ENCODE assay signal across 1 cellular context in the genomic region with DNA sequence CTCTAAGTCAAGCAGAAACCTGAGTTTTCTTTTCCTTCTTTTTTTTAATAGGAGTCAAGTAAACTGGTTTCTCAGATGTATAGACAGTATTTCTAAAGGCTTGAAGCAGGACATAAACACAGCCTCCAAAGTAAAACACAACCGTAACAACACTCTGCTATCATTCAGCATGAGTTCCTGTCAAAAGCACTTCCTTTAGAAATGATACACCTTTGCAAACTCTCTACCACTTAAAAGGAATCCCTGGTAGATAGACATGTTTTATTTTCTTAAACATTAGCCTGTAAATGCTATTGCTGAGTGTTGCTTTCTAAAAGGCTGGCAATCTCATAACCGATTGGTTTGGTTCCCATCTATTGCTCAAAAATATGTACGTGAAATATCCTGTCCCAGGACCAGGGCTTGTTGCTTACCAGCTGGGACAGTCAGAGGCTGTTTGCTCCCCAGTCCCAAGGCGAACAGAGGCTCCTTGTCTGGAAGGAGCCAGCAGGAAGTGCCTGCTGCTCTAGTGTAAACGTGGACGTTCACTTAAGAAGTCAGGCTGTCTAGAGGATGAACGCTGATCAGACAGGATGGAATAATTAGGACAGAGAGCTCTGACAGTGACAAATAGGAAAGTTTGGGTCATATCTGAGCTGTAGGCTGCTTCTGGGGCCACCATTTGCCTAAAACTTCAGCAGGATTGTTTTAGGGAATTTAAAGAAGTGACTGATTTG.
TF ChIP-seq lines count a peak whose summit lies in the region.

No MANE protein-coding gene starts in this region.

TF ChIP-seq in IMR-90, 13 proteins besides CTCF, POLR2A, EP300 and RAD21:
- TF ChIP-seq MAZ (IDR thresholded peaks at IDR 0.05; ENCODE audit: borderline replicate concordance, low read depth, low read length) (no peak), CEBPB (IDR thresholded peaks at IDR 0.05; ENCODE audit: low read depth, low read length) (no peak), NFE2L2 (IDR thresholded peaks at IDR 0.05; ENCODE audit: low read depth, low read length) (no peak), MAFK (IDR thresholded peaks at IDR 0.05; ENCODE audit: low read depth, low read length) (no peak), SMC3 (IDR thresholded peaks at IDR 0.05; ENCODE audit: low read depth, low read length) (no peak), RFX5 (IDR thresholded peaks at IDR 0.05; ENCODE audit: low read depth, low read length) (no peak), FOS (IDR thresholded peaks at IDR 0.05; ENCODE audit: low read depth, low read length) (no peak), RCOR1 (IDR thresholded peaks at IDR 0.05; ENCODE audit: insufficient replicate concordance, low read length) (no peak), BHLHE40 (IDR thresholded peaks at IDR 0.05; ENCODE audit: low read depth, low read length) (no peak), MXI1 (IDR thresholded peaks at IDR 0.05; ENCODE audit: borderline replicate concordance, low read depth, low read length) (no peak), CHD1 (IDR thresholded peaks at IDR 0.05; ENCODE audit: low read depth, low read length) (no peak)
- TF ChIP-seq, protein P1, sequence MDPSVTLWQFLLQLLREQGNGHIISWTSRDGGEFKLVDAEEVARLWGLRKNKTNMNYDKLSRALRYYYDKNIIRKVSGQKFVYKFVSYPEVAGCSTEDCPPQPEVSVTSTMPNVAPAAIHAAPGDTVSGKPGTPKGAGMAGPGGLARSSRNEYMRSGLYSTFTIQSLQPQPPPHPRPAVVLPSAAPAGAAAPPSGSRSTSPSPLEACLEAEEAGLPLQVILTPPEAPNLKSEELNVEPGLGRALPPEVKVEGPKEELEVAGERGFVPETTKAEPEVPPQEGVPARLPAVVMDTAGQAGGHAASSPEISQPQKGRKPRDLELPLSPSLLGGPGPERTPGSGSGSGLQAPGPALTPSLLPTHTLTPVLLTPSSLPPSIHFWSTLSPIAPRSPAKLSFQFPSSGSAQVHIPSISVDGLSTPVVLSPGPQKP (IDR thresholded peaks at IDR 0.05; ENCODE audit: borderline replicate concordance, low read depth, low read length): no peak
- TF ChIP-seq, protein P2, sequence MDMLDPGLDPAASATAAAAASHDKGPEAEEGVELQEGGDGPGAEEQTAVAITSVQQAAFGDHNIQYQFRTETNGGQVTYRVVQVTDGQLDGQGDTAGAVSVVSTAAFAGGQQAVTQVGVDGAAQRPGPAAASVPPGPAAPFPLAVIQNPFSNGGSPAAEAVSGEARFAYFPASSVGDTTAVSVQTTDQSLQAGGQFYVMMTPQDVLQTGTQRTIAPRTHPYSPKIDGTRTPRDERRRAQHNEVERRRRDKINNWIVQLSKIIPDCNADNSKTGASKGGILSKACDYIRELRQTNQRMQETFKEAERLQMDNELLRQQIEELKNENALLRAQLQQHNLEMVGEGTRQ (IDR thresholded peaks at IDR 0.05; ENCODE audit: low read depth, low read length): no peak
